ENCODE assay signal across 8 cellular contexts in the genomic region with DNA sequence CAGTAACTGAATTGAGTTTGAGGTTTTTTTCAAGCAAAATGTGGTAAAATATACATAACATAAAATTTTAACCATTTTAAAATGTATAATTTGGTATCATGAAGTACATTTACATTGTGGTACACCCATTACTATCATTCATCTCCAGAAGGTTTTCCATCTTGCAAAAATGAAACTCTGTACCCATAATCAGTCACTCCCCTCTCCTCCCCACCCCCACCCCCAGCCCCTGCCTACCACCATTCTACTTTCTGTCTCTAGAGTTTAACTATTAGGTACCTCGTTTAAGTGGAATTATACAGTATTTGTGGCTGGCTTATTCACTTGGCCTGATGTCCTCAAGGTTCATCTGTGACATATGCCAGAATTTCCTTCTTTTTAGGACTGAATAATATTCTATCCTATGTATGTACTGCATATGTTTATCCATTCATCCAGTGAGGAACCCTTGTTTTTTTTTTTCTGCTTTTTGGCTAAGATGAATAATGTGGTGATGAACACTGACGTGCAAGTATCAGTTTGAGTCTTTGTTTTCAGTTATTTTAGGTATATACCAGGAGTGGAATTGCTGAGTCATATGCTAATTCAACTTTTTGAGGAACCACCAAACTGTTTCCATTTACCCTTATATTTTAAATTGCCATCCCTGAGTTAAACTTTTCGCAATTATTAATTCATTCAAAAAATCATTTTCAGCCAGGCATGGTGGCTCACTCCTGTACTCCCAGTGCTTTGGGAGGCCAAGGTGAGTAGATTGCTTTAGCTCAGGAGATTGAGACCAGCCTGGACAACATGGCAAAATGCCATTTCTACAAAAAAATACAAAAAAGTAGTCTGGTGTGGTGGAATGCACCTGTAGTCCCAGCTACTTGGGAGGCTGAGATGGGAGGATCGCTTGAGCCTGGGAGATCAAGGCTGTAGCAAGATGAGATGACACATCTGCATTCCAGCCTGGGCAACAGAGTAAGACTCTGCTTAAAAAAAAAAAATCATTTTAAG.
A peak's percentile ranks its signal among the peaks of the same experiment; 100 is the strongest.
DNase-seq lines count a peak whose midpoint lies in the region; ATAC-seq and TF ChIP-seq lines count a peak whose summit lies in the region.

No MANE protein-coding gene starts in this region.

- TF ChIP-seq CTCF in HL-60 (IDR thresholded peaks at IDR 0.05; ENCODE audit: insufficient read depth, low read length): no peak
- TF ChIP-seq CTCF in tibial artery (IDR thresholded peaks at IDR 0.05): no peak
- TF ChIP-seq CTCF in tibial nerve (IDR thresholded peaks at IDR 0.05): no peak

- TF ChIP-seq EP300 in tibial nerve (IDR thresholded peaks at IDR 0.05): peak in 1 of 2 donors; percentile 8

- H3K4me1 ChIP-seq in tibial artery (peaks cover 0 to 99% (median 43%) of the 10 kb centered on the region in 4 donors), tibial nerve (peaks cover 0 to 25% (median 8%) of the 10 kb centered on the region in 4 donors)

- no peaks in the 10 kb centered on the region for H3K9me3 ChIP-seq in tibial artery
- no peaks in the 10 kb centered on the region for H3K9me3 ChIP-seq in tibial nerve

- WGBS in tibial nerve, 2 donors: 73 to 83% methylated on average over 4 of the region's 4 CpGs

- ATAC-seq in GM21447 (IDR thresholded peaks at IDR 0.05; ENCODE audit: unreplicated experiment) (peak; percentile 85), Right ventricle myocardium inferior (no peak)
- peak; percentile 60 for ATAC-seq in activated naive CD8-positive, alpha-beta T cell treated with anti-CD3 and anti-CD28 coated beads, Interleukin-2, amount 50 U/mL, for 24 hours

- peaks cover 29% of the 10 kb centered on the region for H3K36me3 Mint-ChIP-seq in activated naive CD8-positive, alpha-beta T cell treated with anti-CD3 and anti-CD28 coated beads, Interleukin-2, amount 50 U/mL, for 24 hours (ENCODE audit: low read depth)

- peak overlapping the region; percentile 37 for H3K27ac ChIP-seq in HL-60 (replicated peaks)
- peak overlapping the region; percentile 69 to 91 for H3K27ac ChIP-seq in tibial artery
- H3K27ac ChIP-seq in tibial nerve: no peak overlapping the region

- H3K9me3 Mint-ChIP-seq in activated naive CD8-positive, alpha-beta T cell treated with anti-CD3 and anti-CD28 coated beads, Interleukin-2, amount 50 U/mL, for 24 hours: peaks cover 17% of the 10 kb centered on the region

- H3K36me3 ChIP-seq in tibial artery (peaks cover 0 to 5% (median 3%) of the 10 kb centered on the region in 3 donors), tibial nerve (no peaks in the 10 kb centered on the region)

- H3K4me3 ChIP-seq in HL-60 (replicated peaks; ENCODE audit: insufficient read depth, low read length) (no peak overlapping the region), tibial artery (no peak overlapping the region), tibial nerve (no peak overlapping the region)

- H3K4me1 Mint-ChIP-seq in activated naive CD8-positive, alpha-beta T cell treated with anti-CD3 and anti-CD28 coated beads, Interleukin-2, amount 50 U/mL, for 24 hours: peaks cover 70% of the 10 kb centered on the region

- intact Hi-C loops in tibial artery (cut with DNase I; ENCODE audit: low total_unique reads) (no loop called here), Right ventricle myocardium inferior (cut with DNase I) (no loop called here)

- H3K27me3 Mint-ChIP-seq in activated naive CD8-positive, alpha-beta T cell treated with anti-CD3 and anti-CD28 coated beads, Interleukin-2, amount 50 U/mL, for 24 hours: peaks cover 1% of the 10 kb centered on the region

- H3K27ac Mint-ChIP-seq in activated naive CD8-positive, alpha-beta T cell treated with anti-CD3 and anti-CD28 coated beads, Interleukin-2, amount 50 U/mL, for 24 hours: peak overlapping the region; percentile 97

- peak overlapping the region; percentile 67 for H3K4me3 Mint-ChIP-seq in activated naive CD8-positive, alpha-beta T cell treated with anti-CD3 and anti-CD28 coated beads, Interleukin-2, amount 50 U/mL, for 24 hours

- TF ChIP-seq POLR2A in tibial nerve (IDR thresholded peaks at IDR 0.05): no peak

- H3K27me3 ChIP-seq in HL-60 (ENCODE audit: insufficient read depth, poor library complexity, severe bottlenecking) (no peaks in the 10 kb centered on the region), tibial artery (no peaks in the 10 kb centered on the region), tibial nerve (no peaks in the 10 kb centered on the region)

- DNase-seq in ELR (ENCODE audit: low read depth) (peak; percentile 84), HL-60 (ENCODE audit: low read depth in 1 of 2, low spot score in 1 of 2) (peak in 1 of 2 experiments; percentile 56), tibial artery (no peak), Right ventricle myocardium inferior (ENCODE audit: missing footprints) (no peak), tibial nerve (ENCODE audit: low spot score in 2 of 2) (no peak), NCI-H82 treated with DMSO at 0.1 percent for 48 hours (lab: John Stamatoyannopoulos, UW; ENCODE audit: unreplicated experiment) (no peak)
- no peak for DNase-seq in activated naive CD8-positive, alpha-beta T cell treated with anti-CD3 and anti-CD28 coated beads, Interleukin-2, amount 50 U/mL, for 24 hours

Comparison
In these comparisons a context has a peak if more than half of its experiments do, and no peak if none do; other contexts are left out.
1. H3K27ac ChIP-seq: peak in HL-60 (single experiment) and tibial artery (2 of 2); none in tibial nerve (0 of 4).